In genomic region chr9:129755151-129755550, GRCh38 we compare ENCODE assay signal across 17 cellular contexts. TPM values are rescaled to one million over a fixed set of nuclear protein-coding genes. Genes with fewer than 3 reads are reported as not detected.
DNase-seq lines count a peak whose midpoint lies in the region; ATAC-seq and TF ChIP-seq lines count a peak whose summit lies in the region.
"Had no signal": no experiment of that assay in that cellular context is flagged by ENCODE, and none has a peak within 500 bp of the region (broad histone marks: within the 10 kb centered on the region; RNA-seq: fewer than 3 reads in every experiment).

No MANE protein-coding gene starts in this region.

- H3K9me1 ChIP-seq in IMR-90 (ENCODE audit: insufficient read depth, low read length): no peaks in the 10 kb centered on the region; the same call in 1 of the 2 replicates

- no peak overlapping the region for H3K9ac ChIP-seq in IMR-90 (ENCODE audit: low read depth, low read length)
- no peak overlapping the region for H3K9ac ChIP-seq in neuronal stem cell (ENCODE audit: low read depth, low read length, poor library complexity)
- H3K9ac ChIP-seq in trophoblast cell (ENCODE audit: low read length): no peak overlapping the region
- H3K9ac ChIP-seq: BLaER1 had no signal

- no peak overlapping the region for H4K91ac ChIP-seq in IMR-90 (ENCODE audit: insufficient read depth, low read depth, low read length)
- no peak overlapping the region for H4K91ac ChIP-seq in neuronal stem cell (ENCODE audit: low read depth, low read length, poor library complexity)
- no peak overlapping the region for H4K91ac ChIP-seq in trophoblast cell (ENCODE audit: low read depth, low read length)

- no peak overlapping the region for H4K5ac ChIP-seq in IMR-90 (ENCODE audit: low read depth, low read length)

- dilution Hi-C loops in IMR-90 (cut with HindIII; ENCODE audit: low sequenced_read_pairs, unreplicated experiment): no loop called here

- intact Hi-C loops in IMR-90 (cut with micrococcal nuclease): no loop called here
- intact Hi-C loops in Right ventricle myocardium superior (cut with DNase I): no loop called here

- no peak overlapping the region for H3K18ac ChIP-seq in IMR-90 (ENCODE audit: low read depth, low read length)
- H3K18ac ChIP-seq in neuronal stem cell (ENCODE audit: low read length): no peak overlapping the region
- H3K18ac ChIP-seq in trophoblast cell (ENCODE audit: low read length): no peak overlapping the region

- TF ChIP-seq POLR2A in IMR-90 (IDR thresholded peaks at IDR 0.05; ENCODE audit: low read depth, low read length): no peak

- H2BK12ac ChIP-seq in neuronal stem cell (ENCODE audit: low read length) (no peak overlapping the region), trophoblast cell (ENCODE audit: low read length) (no peak overlapping the region)

- no peak for ATAC-seq in IMR-90 (ENCODE audit: low read depth)
- ATAC-seq in Right ventricle myocardium superior (ENCODE audit: poor library complexity): no peak
- ATAC-seq: CD8-positive, alpha-beta T cell had no signal

- H3K36me3 ChIP-seq in IMR-90 (ENCODE audit: control insufficient read depth, insufficient read depth, low read length): no peaks in the 10 kb centered on the region
- no peaks in the 10 kb centered on the region for H3K36me3 ChIP-seq in neuronal stem cell (replicated peaks in 1 of 2; ENCODE audit: control insufficient read depth in 2 of 2, insufficient read depth in 2 of 2, low read length in 2 of 2)
- H3K36me3 ChIP-seq in trophoblast cell (ENCODE audit: control insufficient read depth in 1 of 2, insufficient read depth in 2 of 2, low read length in 2 of 2): no peaks in the 10 kb centered on the region
- H3K36me3 ChIP-seq: BE2C, BLaER1 had no signal

- TF ChIP-seq CTCF in IMR-90 (conservative IDR thresholded peaks at IDR 0.05; ENCODE audit: low read depth, low read length): no peak

- H2AK5ac ChIP-seq in IMR-90 (ENCODE audit: low read depth, low read length): peak overlapping the region; percentile 43
- H2AK5ac ChIP-seq in neuronal stem cell (ENCODE audit: low read depth, low read length): no peak overlapping the region
- H2AK5ac ChIP-seq in trophoblast cell (ENCODE audit: low read length): no peak overlapping the region

- POLR2A ChIA-PET in IMR-90 (lab: Charles Lee; ENCODE audit: unreplicated experiment): no interaction called here

- TF ChIP-seq RAD21 in IMR-90 (IDR thresholded peaks at IDR 0.05; ENCODE audit: low read length): no peak

- H2BK20ac ChIP-seq in IMR-90 (ENCODE audit: low read depth, low read length): no peak overlapping the region

- H3K27ac ChIP-seq in IMR-90 (ENCODE audit: insufficient read depth, low read length) (no peak overlapping the region), neuronal stem cell (replicated peaks; ENCODE audit: low read length) (no peak overlapping the region), trophoblast cell (ENCODE audit: low read depth, low read length) (no peak overlapping the region)
- H3K27ac ChIP-seq: BLaER1, C4-2B had no signal

- no peak overlapping the region for H3K56ac ChIP-seq in IMR-90 (ENCODE audit: extremely low read depth, insufficient read depth, low read length)

- 78% methylated on average over 1 of the region's 5 CpGs; no CpG with 5 or more reads in 1 of the 2 experiments for WGBS in IMR-90 (ENCODE audit: extremely low coverage in 2 of 2, insufficient read length in 1 of 2), 2 experiments
- WGBS in neuronal stem cell (ENCODE audit: extremely low coverage in 2 of 2, insufficient read length in 2 of 2, insufficient replicate concordance in 1 of 2), 2 donors: no CpG with 5 or more reads among the region's 5 CpGs
- no CpG with 5 or more reads among the region's 5 CpGs for WGBS in trophoblast cell (ENCODE audit: extremely low coverage, insufficient coverage, insufficient read length)

- BruUV-seq in IMR-90 (replicated peaks; lab: Mats Ljungman, UMichigan): no TSS peak

- H3K4me2 ChIP-seq in IMR-90 (ENCODE audit: low read depth, low read length) (no peak overlapping the region), neuronal stem cell (ENCODE audit: insufficient read depth, low read length, poor library complexity, severe bottlenecking) (no peak overlapping the region), trophoblast cell (ENCODE audit: low read length) (no peak overlapping the region)
- H3K4me2 ChIP-seq: BLaER1 had no signal

- H4K8ac ChIP-seq in IMR-90 (ENCODE audit: low read depth in 2 of 2, low read length in 2 of 2): no peak overlapping the region
- no peak overlapping the region for H4K8ac ChIP-seq in neuronal stem cell (ENCODE audit: low read depth, low read length)
- H4K8ac ChIP-seq in trophoblast cell (ENCODE audit: low read depth, low read length): no peak overlapping the region

- no peaks in the 10 kb centered on the region for H4K20me1 ChIP-seq in IMR-90 (ENCODE audit: insufficient read depth, low read length)
- H4K20me1 ChIP-seq: BLaER1 had no signal

- no peaks in the 10 kb centered on the region for H3K9me3 ChIP-seq in IMR-90 (ENCODE audit: control insufficient read depth, insufficient read depth, low read length)
- no peaks in the 10 kb centered on the region for H3K9me3 ChIP-seq in neuronal stem cell (replicated peaks in 1 of 2; ENCODE audit: control insufficient read depth in 2 of 2, insufficient read depth in 1 of 2, low read depth in 1 of 2, low read length in 2 of 2)
- no peaks in the 10 kb centered on the region for H3K9me3 ChIP-seq in trophoblast cell (ENCODE audit: insufficient read depth, low read depth, low read length)
- H3K9me3 ChIP-seq: BE2C, BLaER1, Caco-2 had no signal

- H3K23ac ChIP-seq in IMR-90 (ENCODE audit: low read depth, low read length): no peak overlapping the region
- peak overlapping the region; percentile 18 for H3K23ac ChIP-seq in neuronal stem cell (ENCODE audit: low read depth, low read length, poor library complexity)
- no peak overlapping the region for H3K23ac ChIP-seq in trophoblast cell (ENCODE audit: low read length)

- H3K4me1 ChIP-seq in IMR-90 (ENCODE audit: control insufficient read depth, insufficient read depth, low read length): peaks cover 11% of the 10 kb centered on the region
- peaks cover 10 to 14% of the 10 kb centered on the region in 2 donors for H3K4me1 ChIP-seq in neuronal stem cell (ENCODE audit: control insufficient read depth in 2 of 2, insufficient read depth in 1 of 2, low read depth in 1 of 2, low read length in 2 of 2)
- peaks cover 17 to 36% of the 10 kb centered on the region in 2 experiments for H3K4me1 ChIP-seq in trophoblast cell (ENCODE audit: control insufficient read depth in 1 of 2, insufficient read depth in 2 of 2, low read length in 2 of 2)

- H3K79me1 ChIP-seq in IMR-90 (ENCODE audit: low read depth in 1 of 2, low read length in 2 of 2) (peaks cover 0 to 3% of the 10 kb centered on the region in 2 experiments; a peak in 2 of 4 replicates), neuronal stem cell (ENCODE audit: low read depth, low read length) (no peaks in the 10 kb centered on the region), trophoblast cell (ENCODE audit: low read length) (peaks cover 14% of the 10 kb centered on the region)

- peaks cover 2% of the 10 kb centered on the region for H3K79me2 ChIP-seq in trophoblast cell (ENCODE audit: control insufficient read depth, insufficient read depth, low read length, poor library complexity)

- H3K4me3 ChIP-seq in IMR-90 (ENCODE audit: insufficient read depth, low read depth, low read length): no peak overlapping the region
- H3K4me3 ChIP-seq in neuronal stem cell (ENCODE audit: low read length in 2 of 2): no peak overlapping the region
- no peak overlapping the region for H3K4me3 ChIP-seq in trophoblast cell (ENCODE audit: low read depth, low read length)
- H3K4me3 ChIP-seq: BLaER1 had no signal

- H2AFZ ChIP-seq in IMR-90 (replicated peaks; ENCODE audit: low read length, poor library complexity) (no peak overlapping the region), neuronal stem cell (ENCODE audit: low read length) (no peak overlapping the region), trophoblast cell (ENCODE audit: insufficient read depth, low read length, poor library complexity) (no peak overlapping the region)

- H2BK120ac ChIP-seq in IMR-90 (ENCODE audit: low read depth, low read length) (no peak overlapping the region), neuronal stem cell (ENCODE audit: low read depth, low read length) (no peak overlapping the region), trophoblast cell (ENCODE audit: insufficient read depth, low read length, poor library complexity) (no peak overlapping the region)

- in situ Hi-C loops in IMR-90 (cut with MboI; ENCODE audit: low sequenced_read_pairs): no loop called here

- no peak overlapping the region for H3K4ac ChIP-seq in IMR-90 (ENCODE audit: low read depth, low read length)
- H3K4ac ChIP-seq in neuronal stem cell (ENCODE audit: low read length): no peak overlapping the region
- no peak overlapping the region for H3K4ac ChIP-seq in trophoblast cell (ENCODE audit: low read depth, low read length)

- H2AK9ac ChIP-seq in IMR-90 (replicated peaks; ENCODE audit: low read depth, low read length, poor library complexity): no peak overlapping the region

- no peak overlapping the region for H4K12ac ChIP-seq in trophoblast cell (ENCODE audit: low read depth, low read length)

- H2BK5ac ChIP-seq in IMR-90 (ENCODE audit: low read depth, low read length, poor library complexity, severe bottlenecking) (no peak overlapping the region), neuronal stem cell (ENCODE audit: low read length) (no peak overlapping the region), trophoblast cell (ENCODE audit: low read depth, low read length, poor library complexity) (no peak overlapping the region)

- H2BK15ac ChIP-seq in IMR-90 (ENCODE audit: low read depth, low read length) (no peak overlapping the region; the same call in 2 of the 3 replicates), neuronal stem cell (ENCODE audit: low read length) (no peak overlapping the region)

- H3K27me3 ChIP-seq in IMR-90 (ENCODE audit: control insufficient read depth, insufficient read depth, low read length) (0 out of 2 replicates have a peak, but pooled peaks cover 3% of the 10 kb centered on the region), neuronal stem cell (ENCODE audit: control insufficient read depth in 3 of 3, insufficient read depth in 3 of 3, low read depth in 1 of 3, low read length in 3 of 3) (peaks cover 0 to 48% (median 0%) of the 10 kb centered on the region in 3 experiments), trophoblast cell (ENCODE audit: insufficient read depth, low read length) (no peaks in the 10 kb centered on the region)
- H3K27me3 ChIP-seq: BE2C had no signal

- no peak overlapping the region for H3K14ac ChIP-seq in IMR-90 (replicated peaks; ENCODE audit: low read depth, low read length)
- no peak overlapping the region for H3K14ac ChIP-seq in neuronal stem cell (ENCODE audit: low read length)
- H3K14ac ChIP-seq in trophoblast cell (ENCODE audit: low read length): no peak overlapping the region

- CTCF ChIA-PET in IMR-90 (lab: Yijun Ruan, JAX): no interaction called here

- no peak for DNase-seq in IMR-90
- no peak for DNase-seq in neuronal stem cell (ENCODE audit: low spot score)
- peak; percentile 57 to 70 for DNase-seq in trophoblast cell
- no peak for DNase-seq in HuH-7.5 (ENCODE audit: low spot score)
- no peak for DNase-seq in NCI-H524 (lab: John Stamatoyannopoulos, UW)
- DNase-seq in Right ventricle myocardium superior: no peak
- DNase-seq: 8988T; ACHN; BE2C; Caco-2; Calu3; CD4-positive, alpha-beta T cell; CD8-positive, alpha-beta T cell; DMS79 treated with DMSO at 0.1 percent for 48 hours; GF-D8 had no signal

RNA-seq across cellular contexts. Expression of gene PTGES, which starts 2.3 kb away (rescaled TPM):
- 2.8 and 3.2 TPM in 2 replicates for total RNA-seq in IMR-90 (2012; rRNA removed)
- 6.3 TPM in 2 replicates for polyA plus RNA-seq in IMR-90 (2012; rRNA removed)
- polyA plus RNA-seq in IMR-90 (2012; cell fraction: cytosol; rRNA removed): 6.9 and 12.7 TPM in 2 replicates
- 1.5 TPM in 2 replicates for polyA plus RNA-seq in IMR-90 (2012; cell fraction: nucleus; rRNA removed; ENCODE audit: low replicate concordance)
- 4.1 TPM for polyA plus RNA-seq in neuronal stem cell (2013, experiment 1 of 2)
- polyA plus RNA-seq in neuronal stem cell (2013, experiment 2 of 2): 4.1 TPM
- 68.3 and 70.0 TPM in 2 replicates for polyA plus RNA-seq in trophoblast cell (2013)
- 4.5 TPM for total RNA-seq in Right ventricle myocardium superior

RNA-seq across cellular contexts. Expression of gene TOR1B, which starts 47.8 kb away (rescaled TPM):
- 15.6 and 16.4 TPM in 2 replicates for total RNA-seq in IMR-90 (2012; rRNA removed)
- polyA plus RNA-seq in IMR-90 (2012; rRNA removed): 20.5 and 21.0 TPM in 2 replicates
- polyA plus RNA-seq in IMR-90 (2012; cell fraction: cytosol; rRNA removed): 22.9 and 28.0 TPM in 2 replicates
- polyA plus RNA-seq in IMR-90 (2012; cell fraction: nucleus; rRNA removed; ENCODE audit: low replicate concordance): 15.8 and 20.5 TPM in 2 replicates
- 7.8 TPM for polyA plus RNA-seq in neuronal stem cell (2013, experiment 1 of 2)
- polyA plus RNA-seq in neuronal stem cell (2013, experiment 2 of 2): 9.0 TPM
- 22.8 and 25.4 TPM in 2 replicates for polyA plus RNA-seq in trophoblast cell (2013)
- 10.0 TPM for total RNA-seq in Right ventricle myocardium superior

Comparison
In these comparisons a context has a peak if more than half of its experiments do, and no peak if none do; other contexts are left out.
1. DNase-seq: peak in trophoblast cell (2 of 2); none in IMR-90 (single experiment), neuronal stem cell (single experiment), HuH-7.5 (single experiment), NCI-H524 (0 of 2) and Right ventricle myocardium superior (single experiment).